Comparison of ENCODE assay signal across 22 cellular contexts in the genomic region with DNA sequence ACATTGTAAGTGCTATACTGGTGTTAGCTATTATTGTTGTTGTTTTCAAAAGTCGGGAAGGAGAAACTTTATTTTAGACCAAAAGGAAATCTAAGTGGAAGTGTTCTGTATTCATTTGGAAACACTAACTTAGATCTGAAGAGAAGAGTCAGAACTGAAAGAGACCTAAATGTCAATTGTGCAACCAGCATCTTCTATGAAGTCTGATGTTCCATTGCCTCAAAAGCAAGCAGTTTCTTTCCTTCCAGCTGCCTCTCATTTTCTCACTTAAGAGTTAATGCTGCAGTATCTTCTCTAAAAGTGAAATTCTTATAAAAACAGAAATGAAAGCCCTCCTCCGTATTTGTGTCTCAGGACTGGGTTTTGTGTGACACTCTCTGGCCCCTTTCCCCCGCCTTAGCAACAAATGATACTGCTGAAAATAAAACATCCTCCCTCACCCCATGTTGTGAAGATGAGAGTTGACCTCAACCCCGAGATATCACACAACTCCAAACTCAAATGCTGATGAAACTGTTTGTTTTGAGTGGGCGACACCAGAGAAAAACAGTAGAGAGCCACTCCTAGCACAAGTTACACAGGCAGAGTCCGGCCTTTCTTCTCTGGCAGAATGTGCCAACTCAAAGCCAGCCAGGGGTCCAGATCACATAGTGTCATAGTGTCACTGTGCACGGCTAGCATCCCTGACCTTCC. TPM values are rescaled to one million over a fixed set of nuclear protein-coding genes. Genes with fewer than 3 reads are reported as not detected.
A peak's percentile ranks its signal among the peaks of the same experiment; 100 is the strongest.
DNase-seq lines count a peak whose midpoint lies in the region; ATAC-seq and TF ChIP-seq lines count a peak whose summit lies in the region.
"Had no signal": no experiment of that assay in that cellular context is flagged by ENCODE, and none has a peak within 500 bp of the region (broad histone marks: within the 10 kb centered on the region; RNA-seq: fewer than 3 reads in every experiment).

No MANE protein-coding gene starts in this region.

- H3K36me3 ChIP-seq in iPS-20b (ENCODE audit: insufficient read depth, low read depth, low read length): no peaks in the 10 kb centered on the region
- no peaks in the 10 kb centered on the region for H3K36me3 ChIP-seq in spleen
- H3K36me3 ChIP-seq: BE2C, right atrium auricular region, SJCRH30 had no signal

- 57 to 73% (median 69%) methylated on average over 7 of the region's 7 CpGs for WGBS in spleen, 5 donors

- no peaks in the 10 kb centered on the region for H3K9me3 Mint-ChIP-seq in activated CD4-positive, alpha-beta memory T cell treated with anti-CD3 and anti-CD28 coated beads for 36 hours
- no peaks in the 10 kb centered on the region for H3K9me3 Mint-ChIP-seq in activated CD4-positive, alpha-beta memory T cell treated with anti-CD3 and anti-CD28 coated beads, Interleukin-2, amount 10 ng/mL, durations not matched to agents 7 days and 5 days
- peaks cover 11% of the 10 kb centered on the region for H3K9me3 Mint-ChIP-seq in WTC11
- no peaks in the 10 kb centered on the region for H3K9me3 Mint-ChIP-seq in stimulated activated effector memory CD8-positive, alpha-beta T cell treated with anti-CD3 and anti-CD28 coated beads, Interleukin-12 subunit alpha, Interleukin-12 subunit beta, amount 100 ng/mL, for 72 hours
- H3K9me3 Mint-ChIP-seq: activated naive CD4-positive, alpha-beta T cell treated with anti-CD3 and anti-CD28 coated beads, Interleukin-2, amount 50 U/mL, for 24 hours had no signal

- no peak; the same call in 1 of the 2 replicates for ATAC-seq in WTC11
- peak; percentile 31 for ATAC-seq in stimulated activated effector memory CD8-positive, alpha-beta T cell treated with anti-CD3 and anti-CD28 coated beads, Interleukin-12 subunit alpha, Interleukin-12 subunit beta, amount 100 ng/mL, for 72 hours
- ATAC-seq: Panc1 had no signal

- TF ChIP-seq CTCF in WTC11 (IDR thresholded peaks at IDR 0.05): no peak
- no peak for TF ChIP-seq CTCF in spleen (IDR thresholded peaks at IDR 0.05 in 8 of 11, conservative IDR thresholded peaks at IDR 0.05 in 3 of 11)

- H3K27me3 Mint-ChIP-seq in activated CD4-positive, alpha-beta memory T cell treated with anti-CD3 and anti-CD28 coated beads for 36 hours: peaks cover 2% of the 10 kb centered on the region
- H3K27me3 Mint-ChIP-seq in activated CD4-positive, alpha-beta memory T cell treated with anti-CD3 and anti-CD28 coated beads, Interleukin-2, amount 10 ng/mL, durations not matched to agents 7 days and 5 days: no peaks in the 10 kb centered on the region
- peaks cover 2% of the 10 kb centered on the region; the same call in 1 of the 2 replicates for H3K27me3 Mint-ChIP-seq in WTC11 (ENCODE audit: low read depth)

- H3K4me3 Mint-ChIP-seq in activated CD4-positive, alpha-beta memory T cell treated with anti-CD3 and anti-CD28 coated beads for 36 hours: no peak overlapping the region
- no peak overlapping the region for H3K4me3 Mint-ChIP-seq in activated CD4-positive, alpha-beta memory T cell treated with anti-CD3 and anti-CD28 coated beads, Interleukin-2, amount 10 ng/mL, durations not matched to agents 7 days and 5 days
- no peak overlapping the region for H3K4me3 Mint-ChIP-seq in WTC11
- H3K4me3 Mint-ChIP-seq in stimulated activated effector memory CD8-positive, alpha-beta T cell treated with anti-CD3 and anti-CD28 coated beads, Interleukin-12 subunit alpha, Interleukin-12 subunit beta, amount 100 ng/mL, for 72 hours: no peak overlapping the region
- H3K4me3 Mint-ChIP-seq: activated naive CD4-positive, alpha-beta T cell treated with anti-CD3 and anti-CD28 coated beads, Interleukin-2, amount 50 U/mL, for 24 hours had no signal

- no peaks in the 10 kb centered on the region; the same call in 1 of the 2 replicates for H3K9me3 ChIP-seq in iPS-20b (ENCODE audit: insufficient read depth, low read depth, low read length)
- H3K9me3 ChIP-seq in spleen: no peaks in the 10 kb centered on the region
- H3K9me3 ChIP-seq: BE2C, neutrophil, right atrium auricular region, SJCRH30, testis had no signal

- POLR2A ChIA-PET in activated CD4-positive, alpha-beta memory T cell treated with anti-CD3 and anti-CD28 coated beads for 36 hours (lab: Charles Lee): no interaction called here
- POLR2A ChIA-PET in activated CD4-positive, alpha-beta memory T cell treated with anti-CD3 and anti-CD28 coated beads, Interleukin-2, amount 10 ng/mL, durations not matched to agents 7 days and 5 days (lab: Charles Lee): no interaction called here
- POLR2A ChIA-PET in WTC11 (lab: Charles Lee): no interaction called here

- no peaks in the 10 kb centered on the region for H3K27me3 ChIP-seq in iPS-20b (ENCODE audit: insufficient read depth, low read length)
- peaks cover 0 to 5% (median 0%) of the 10 kb centered on the region in 7 donors for H3K27me3 ChIP-seq in spleen (replicated peaks in 1 of 7)
- H3K27me3 ChIP-seq: BE2C, neutrophil, right atrium auricular region, SJCRH30, testis had no signal

- H3K4me1 ChIP-seq in iPS-20b (ENCODE audit: insufficient read depth, low read length) (peaks cover 16% of the 10 kb centered on the region; the same call in 1 of the 2 replicates), spleen (peaks cover 0 to 11% (median 0%) of the 10 kb centered on the region in 6 donors)
- H3K4me1 ChIP-seq: BE2C, right atrium auricular region, SJCRH30, testis had no signal

- H3K4me3 ChIP-seq in iPS-20b (ENCODE audit: low read length) (no peak overlapping the region), spleen (no peak overlapping the region)
- H3K4me3 ChIP-seq: right atrium auricular region, SJCRH30, testis had no signal

- H3K4me1 Mint-ChIP-seq in activated CD4-positive, alpha-beta memory T cell treated with anti-CD3 and anti-CD28 coated beads for 36 hours (ENCODE audit: low read depth): peaks cover 8% of the 10 kb centered on the region
- H3K4me1 Mint-ChIP-seq in activated CD4-positive, alpha-beta memory T cell treated with anti-CD3 and anti-CD28 coated beads, Interleukin-2, amount 10 ng/mL, durations not matched to agents 7 days and 5 days: no peaks in the 10 kb centered on the region
- H3K4me1 Mint-ChIP-seq in WTC11: peaks cover 31% of the 10 kb centered on the region
- no peaks in the 10 kb centered on the region for H3K4me1 Mint-ChIP-seq in stimulated activated effector memory CD8-positive, alpha-beta T cell treated with anti-CD3 and anti-CD28 coated beads, Interleukin-12 subunit alpha, Interleukin-12 subunit beta, amount 100 ng/mL, for 72 hours
- H3K4me1 Mint-ChIP-seq: activated naive CD4-positive, alpha-beta T cell treated with anti-CD3 and anti-CD28 coated beads, Interleukin-2, amount 50 U/mL, for 24 hours had no signal

- peak overlapping the region; percentile 11 for H3K27ac Mint-ChIP-seq in activated CD4-positive, alpha-beta memory T cell treated with anti-CD3 and anti-CD28 coated beads for 36 hours
- no peak overlapping the region for H3K27ac Mint-ChIP-seq in activated CD4-positive, alpha-beta memory T cell treated with anti-CD3 and anti-CD28 coated beads, Interleukin-2, amount 10 ng/mL, durations not matched to agents 7 days and 5 days
- H3K27ac Mint-ChIP-seq in WTC11: peak overlapping the region; percentile 43; the same call in 1 of the 2 replicates
- H3K27ac Mint-ChIP-seq in stimulated activated effector memory CD8-positive, alpha-beta T cell treated with anti-CD3 and anti-CD28 coated beads, Interleukin-12 subunit alpha, Interleukin-12 subunit beta, amount 100 ng/mL, for 72 hours: no peak overlapping the region
- H3K27ac Mint-ChIP-seq: activated naive CD4-positive, alpha-beta T cell treated with anti-CD3 and anti-CD28 coated beads, Interleukin-2, amount 50 U/mL, for 24 hours had no signal

- no peak for TF ChIP-seq POLR2A in spleen (IDR thresholded peaks at IDR 0.05)

- DNase-seq in activated CD4-positive, alpha-beta memory T cell treated with anti-CD3 and anti-CD28 coated beads for 36 hours: peak; percentile 10
- DNase-seq in activated CD4-positive, alpha-beta memory T cell treated with anti-CD3 and anti-CD28 coated beads, Interleukin-2, amount 10 ng/mL, durations not matched to agents 7 days and 5 days: no peak
- DNase-seq in WTC11 (ENCODE audit: low spot score): no peak
- no peak for DNase-seq in stimulated activated effector memory CD8-positive, alpha-beta T cell treated with anti-CD3 and anti-CD28 coated beads, Interleukin-12 subunit alpha, Interleukin-12 subunit beta, amount 100 ng/mL, for 72 hours (ENCODE audit: low spot score in 2 of 2)
- no peak for DNase-seq in spleen
- DNase-seq in GM19238 (ENCODE audit: insufficient read length, low spot score): no peak
- DNase-seq in DMS153 (lab: John Stamatoyannopoulos, UW): no peak
- DNase-seq: activated CD4-positive, alpha-beta T cell treated with anti-CD3 and anti-CD28 coated beads, Interleukin-2, amount 50 U/mL, for 4 hours; activated T-cell treated with anti-CD3 and anti-CD28 coated beads, Interleukin-2, amount 50 U/mL, for 1 hour; BE2C; EL; GOT3; midbrain; NCI-H187; SJCRH30; T-helper 1 cell; testis had no signal

- H3K27ac ChIP-seq in iPS-20b (ENCODE audit: low read length): no peak overlapping the region
- H3K27ac ChIP-seq in spleen: no peak overlapping the region
- H3K27ac ChIP-seq: neutrophil, right atrium auricular region, SJCRH30, testis had no signal

- intact Hi-C loops in activated CD4-positive, alpha-beta memory T cell treated with anti-CD3 and anti-CD28 coated beads for 36 hours (cut with micrococcal nuclease): no loop called here
- intact Hi-C loops in spleen (cut with DNase I; ENCODE audit: low total_unique reads): no loop called here

- no peaks in the 10 kb centered on the region for H3K36me3 Mint-ChIP-seq in activated CD4-positive, alpha-beta memory T cell treated with anti-CD3 and anti-CD28 coated beads for 36 hours
- H3K36me3 Mint-ChIP-seq in activated CD4-positive, alpha-beta memory T cell treated with anti-CD3 and anti-CD28 coated beads, Interleukin-2, amount 10 ng/mL, durations not matched to agents 7 days and 5 days (ENCODE audit: low read depth): no peaks in the 10 kb centered on the region
- H3K36me3 Mint-ChIP-seq in WTC11: peaks cover 11% of the 10 kb centered on the region
- H3K36me3 Mint-ChIP-seq in stimulated activated effector memory CD8-positive, alpha-beta T cell treated with anti-CD3 and anti-CD28 coated beads, Interleukin-12 subunit alpha, Interleukin-12 subunit beta, amount 100 ng/mL, for 72 hours: no peaks in the 10 kb centered on the region
- H3K36me3 Mint-ChIP-seq: activated naive CD4-positive, alpha-beta T cell treated with anti-CD3 and anti-CD28 coated beads, Interleukin-2, amount 50 U/mL, for 24 hours had no signal

- CTCF ChIA-PET in activated CD4-positive, alpha-beta memory T cell treated with anti-CD3 and anti-CD28 coated beads for 36 hours (lab: Charles Lee): interaction anchor here (1.2 kb wide), 1 partner anchor 9 kb away, joined by 3 read pairs; no protein-coding TSS in a partner anchor
- CTCF ChIA-PET in activated CD4-positive, alpha-beta memory T cell treated with anti-CD3 and anti-CD28 coated beads, Interleukin-2, amount 10 ng/mL, durations not matched to agents 7 days and 5 days (lab: Charles Lee): no interaction called here
- CTCF ChIA-PET in WTC11 (lab: Charles Lee): interaction anchor here (1.3 to 5.8 kb wide), 3 partner anchors 12 to 109 kb away, joined by 3 to 40 read pairs (median 10); no protein-coding TSS in a partner anchor

- peak overlapping the region; percentile 16; the same call in 1 of the 2 replicates for H3K9ac ChIP-seq in iPS-20b (ENCODE audit: low read depth, low read length)

RNA-seq across cellular contexts. Expression of a gene that starts 48.9 kb away (rescaled TPM):
- not detected for total RNA-seq in activated CD4-positive, alpha-beta memory T cell treated with anti-CD3 and anti-CD28 coated beads for 36 hours
- not detected for total RNA-seq in activated CD4-positive, alpha-beta memory T cell treated with anti-CD3 and anti-CD28 coated beads, Interleukin-2, amount 10 ng/mL, durations not matched to agents 7 days and 5 days
- total RNA-seq in WTC11 (2021): 0.77 to 1.8 TPM (median 1.7 TPM) in 3 replicates
- total RNA-seq in spleen: 10 to 100 TPM in 1 of 7 donors, 1 to 10 TPM in 6; 2.6 to 18.2 (median 4.7) TPM
- polyA plus RNA-seq in spleen: 1 to 10 TPM in 2 of 3 donors, under 1 TPM in 1; 0.94 to 2.8 (median 1.1) TPM

RNA-seq across cellular contexts. Expression of a gene that starts 52.0 kb away (rescaled TPM):
- total RNA-seq in activated CD4-positive, alpha-beta memory T cell treated with anti-CD3 and anti-CD28 coated beads for 36 hours: not detected
- total RNA-seq in activated CD4-positive, alpha-beta memory T cell treated with anti-CD3 and anti-CD28 coated beads, Interleukin-2, amount 10 ng/mL, durations not matched to agents 7 days and 5 days: not detected
- not detected in 3 replicates for total RNA-seq in WTC11 (2021)
- total RNA-seq in spleen: 1 to 10 TPM in 4 of 7 donors, under 1 TPM in 2, not detected in 1; 0.35 to 5.6 (median 2.2) TPM
- polyA plus RNA-seq in spleen: under 1 TPM; 0.13 to 0.96 (median 0.35) TPM
- total RNA-seq: SJCRH30 had no signal

Comparison
In these comparisons a context has a peak if more than half of its experiments do, and no peak if none do; other contexts are left out.
1. H3K27ac Mint-ChIP-seq: peak in activated CD4-positive, alpha-beta memory T cell treated with anti-CD3 and anti-CD28 coated beads for 36 hours (single experiment) and WTC11 (single experiment); none in activated CD4-positive, alpha-beta memory T cell treated with anti-CD3 and anti-CD28 coated beads, Interleukin-2, amount 10 ng/mL, durations not matched to agents 7 days and 5 days (single experiment) and stimulated activated effector memory CD8-positive, alpha-beta T cell treated with anti-CD3 and anti-CD28 coated beads, Interleukin-12 subunit alpha, Interleukin-12 subunit beta, amount 100 ng/mL, for 72 hours (single experiment).